ENCODE assay signal across 8 cellular contexts in the genomic region with DNA sequence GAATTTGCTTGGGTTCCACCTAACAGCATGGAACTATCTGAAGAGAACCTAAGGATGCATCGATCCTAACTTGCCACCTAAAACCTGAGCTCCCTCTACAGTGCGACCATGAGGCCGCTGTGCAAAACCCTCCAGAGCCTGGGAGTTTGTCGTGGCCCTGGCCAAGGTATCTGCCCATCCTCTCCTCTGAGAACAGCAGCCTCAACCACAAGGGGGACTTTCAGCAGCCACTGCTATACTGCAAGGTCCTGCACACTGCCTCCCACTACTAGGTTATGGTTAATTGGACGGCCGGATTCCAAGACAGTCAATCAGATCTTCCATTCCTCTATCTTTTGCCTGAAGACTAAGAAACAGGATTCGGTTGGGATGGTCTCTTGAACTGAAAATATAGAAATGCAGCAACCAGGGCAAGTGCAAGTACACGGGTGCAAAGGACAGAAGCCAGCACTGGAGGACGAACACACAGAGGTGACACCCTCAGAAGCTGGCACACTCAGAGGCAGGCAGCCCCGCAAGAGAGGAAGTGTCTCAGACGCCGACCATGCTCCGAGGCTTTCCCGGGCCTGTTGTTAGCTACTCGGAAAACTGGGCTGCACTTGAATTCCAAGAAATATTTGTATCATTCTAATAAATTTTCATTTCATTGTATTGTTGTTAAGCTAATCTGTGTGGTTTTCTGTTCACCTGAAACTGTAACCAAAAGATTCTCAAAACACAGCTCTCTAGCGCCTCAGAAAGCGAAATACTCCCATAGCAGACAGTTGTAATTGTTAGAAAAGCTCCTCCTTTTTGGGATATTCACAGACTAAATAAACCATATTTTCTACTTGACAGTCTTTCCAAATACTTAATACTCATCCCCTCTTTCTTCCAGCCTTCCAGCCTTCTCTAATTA.
DNase-seq lines count a peak whose midpoint lies in the region; ATAC-seq and TF ChIP-seq lines count a peak whose summit lies in the region.

No MANE protein-coding gene starts in this region.

- no peaks in the 10 kb centered on the region for H3K27me3 Mint-ChIP-seq in activated T-helper 2 cell treated with anti-CD3 and anti-CD28 coated beads, Interferon-gamma antibody, Interleukin-2, Interleukin-4, amounts not matched to agents 10 μg/mL and 5 μg/mL and 100 μg/mL, durations not matched to agents 14 hours and 24 hours and 36 hours (ENCODE audit: low read depth)

- no peak for ATAC-seq in HG02759 (IDR thresholded peaks at IDR 0.05; ENCODE audit: unreplicated experiment)
- ATAC-seq in upper lobe of left lung (ENCODE audit: low FRiP score in 2 of 2), result no peak

- H3K4me1 ChIP-seq in right atrium auricular region, result peaks cover 0 to 60% of the 10 kb centered on the region in 2 donors
- peaks cover 0 to 13% (median 4%) of the 10 kb centered on the region in 4 donors for H3K4me1 ChIP-seq in upper lobe of left lung

- intact Hi-C loops in activated T-helper 2 cell treated with anti-CD3 and anti-CD28 coated beads, Interferon-gamma antibody, Interleukin-2, Interleukin-4, amounts not matched to agents 10 μg/mL and 5 μg/mL and 100 μg/mL, durations not matched to agents 14 hours and 24 hours and 36 hours (cut with micrococcal nuclease), result loop anchor here (5.0 kb wide), 2 partner anchors 49 to 61 kb away; partner anchors contain the start of gene AFAP1

- H3K4me3 ChIP-seq in right atrium auricular region, result peak overlapping the region in 1 of 2 donors; percentile 16
- no peak overlapping the region for H3K4me3 ChIP-seq in upper lobe of left lung

- WGBS in upper lobe of left lung, 2 donors, result 57 to 58% methylated on average over 17 of the region's 17 CpGs

- H3K36me3 Mint-ChIP-seq in activated T-helper 2 cell treated with anti-CD3 and anti-CD28 coated beads, Interferon-gamma antibody, Interleukin-2, Interleukin-4, amounts not matched to agents 10 μg/mL and 5 μg/mL and 100 μg/mL, durations not matched to agents 14 hours and 24 hours and 36 hours (ENCODE audit: low read depth), result no peaks in the 10 kb centered on the region

- no peak for TF ChIP-seq POLR2A in upper lobe of left lung (IDR thresholded peaks at IDR 0.05)

- H3K4me1 Mint-ChIP-seq in activated T-helper 2 cell treated with anti-CD3 and anti-CD28 coated beads, Interferon-gamma antibody, Interleukin-2, Interleukin-4, amounts not matched to agents 10 μg/mL and 5 μg/mL and 100 μg/mL, durations not matched to agents 14 hours and 24 hours and 36 hours (ENCODE audit: low read depth), result peaks cover 39% of the 10 kb centered on the region

- no peaks in the 10 kb centered on the region for H3K27me3 ChIP-seq in right atrium auricular region
- no peaks in the 10 kb centered on the region for H3K27me3 ChIP-seq in upper lobe of left lung

- H3K9me3 ChIP-seq in right atrium auricular region, result no peaks in the 10 kb centered on the region
- H3K9me3 ChIP-seq in upper lobe of left lung, result no peaks in the 10 kb centered on the region

- peak in 1 of 2 donors; percentile 50 for TF ChIP-seq CTCF in right atrium auricular region (IDR thresholded peaks at IDR 0.05)
- no peak for TF ChIP-seq CTCF in upper lobe of left lung (IDR thresholded peaks at IDR 0.05)

- no peaks in the 10 kb centered on the region for H3K36me3 ChIP-seq in right atrium auricular region
- H3K36me3 ChIP-seq in upper lobe of left lung, result no peaks in the 10 kb centered on the region

- TF ChIP-seq EP300 in upper lobe of left lung (IDR thresholded peaks at IDR 0.05), result no peak

- peak overlapping the region; percentile 38 for H3K27ac Mint-ChIP-seq in activated T-helper 2 cell treated with anti-CD3 and anti-CD28 coated beads, Interferon-gamma antibody, Interleukin-2, Interleukin-4, amounts not matched to agents 10 μg/mL and 5 μg/mL and 100 μg/mL, durations not matched to agents 14 hours and 24 hours and 36 hours

- H3K9me3 Mint-ChIP-seq in activated T-helper 2 cell treated with anti-CD3 and anti-CD28 coated beads, Interferon-gamma antibody, Interleukin-2, Interleukin-4, amounts not matched to agents 10 μg/mL and 5 μg/mL and 100 μg/mL, durations not matched to agents 14 hours and 24 hours and 36 hours, result no peaks in the 10 kb centered on the region

- DNase-seq in activated CD8-positive, alpha-beta memory T cell treated with anti-CD3 and anti-CD28 coated beads for 24 hours, result peak; percentile 70
- DNase-seq in activated CD8-positive, alpha-beta memory T cell treated with anti-CD3 and anti-CD28 coated beads, Interleukin-2, amount 50 U/mL, for 4 hours, result no peak
- DNase-seq in activated T-helper 2 cell treated with anti-CD3 and anti-CD28 coated beads, Interferon-gamma antibody, Interleukin-2, Interleukin-4, amounts not matched to agents 10 μg/mL and 5 μg/mL and 100 μg/mL, durations not matched to agents 14 hours and 24 hours and 36 hours (ENCODE audit: low spot score), result no peak
- no peak for DNase-seq in right atrium auricular region (ENCODE audit: low spot score)
- peak; percentile 26 for DNase-seq in stimulated activated CD8-positive, alpha-beta memory T cell treated with anti-CD3 and anti-CD28 coated beads, Interleukin-4, amount 100 ng/mL, for 24 hours (ENCODE audit: low read depth)
- DNase-seq in medulla oblongata (ENCODE audit: extremely low spot score), result no peak
- DNase-seq in upper lobe of left lung, result no peak

- peak overlapping the region; percentile 39 to 61 for H3K27ac ChIP-seq in right atrium auricular region
- H3K27ac ChIP-seq in upper lobe of left lung, result peak overlapping the region in 1 of 4 donors; percentile 42

- H3K4me3 Mint-ChIP-seq in activated T-helper 2 cell treated with anti-CD3 and anti-CD28 coated beads, Interferon-gamma antibody, Interleukin-2, Interleukin-4, amounts not matched to agents 10 μg/mL and 5 μg/mL and 100 μg/mL, durations not matched to agents 14 hours and 24 hours and 36 hours (ENCODE audit: low read depth), result peak overlapping the region; percentile 22

Comparison
In these comparisons a context has a peak if more than half of its experiments do, and no peak if none do; other contexts are left out.
1. DNase-seq: peak in activated CD8-positive, alpha-beta memory T cell treated with anti-CD3 and anti-CD28 coated beads for 24 hours (single experiment) and stimulated activated CD8-positive, alpha-beta memory T cell treated with anti-CD3 and anti-CD28 coated beads, Interleukin-4, amount 100 ng/mL, for 24 hours (single experiment); none in activated CD8-positive, alpha-beta memory T cell treated with anti-CD3 and anti-CD28 coated beads, Interleukin-2, amount 50 U/mL, for 4 hours (single experiment), activated T-helper 2 cell treated with anti-CD3 and anti-CD28 coated beads, Interferon-gamma antibody, Interleukin-2, Interleukin-4, amounts not matched to agents 10 μg/mL and 5 μg/mL and 100 μg/mL, durations not matched to agents 14 hours and 24 hours and 36 hours (single experiment), right atrium auricular region (single experiment), medulla oblongata (single experiment) and upper lobe of left lung (0 of 2).